Comparison of ENCODE assay signal across 2 cellular contexts in the genomic region with DNA sequence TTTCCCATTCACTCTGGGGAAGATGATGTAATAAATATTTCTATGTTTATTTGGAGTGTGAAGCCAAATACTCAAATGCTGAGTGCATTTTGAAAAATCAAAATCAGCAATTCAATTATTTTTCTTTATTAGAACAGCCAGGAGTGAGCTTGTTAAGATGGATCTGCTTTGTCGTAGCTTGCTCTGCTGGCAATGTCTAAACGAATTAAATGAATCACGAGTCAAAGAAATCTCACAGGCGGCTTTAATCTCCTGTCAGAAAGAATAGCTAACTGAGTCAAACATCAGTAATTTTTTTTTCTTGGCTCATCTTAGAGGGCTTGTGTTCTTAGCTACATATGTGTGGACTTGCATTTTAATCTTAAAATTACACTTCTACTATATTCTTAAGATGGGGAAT.
TF ChIP-seq lines count a peak whose summit lies in the region.

No MANE protein-coding gene starts in this region.

TF ChIP-seq in SK-N-SH treated with all-trans-retinoic acid at 6 μM for 48 hours, 23 proteins besides CTCF, POLR2A, EP300 and RAD21 (continued from another document):
- TF ChIP-seq ARNTL (CRISPR knock-in tag; IDR thresholded peaks at IDR 0.05; ENCODE audit: borderline replicate concordance, low read depth) (no peak), ZFP3 (CRISPR knock-in tag; IDR thresholded peaks at IDR 0.05) (no peak), ZFP30 (CRISPR knock-in tag; IDR thresholded peaks at IDR 0.05) (no peak), CSRNP3 (CRISPR knock-in tag; IDR thresholded peaks at IDR 0.05) (no peak), CSDC2 (CRISPR knock-in tag; IDR thresholded peaks at IDR 0.05) (no peak), GLIS3 (CRISPR knock-in tag; IDR thresholded peaks at IDR 0.05) (no peak), PPARA (CRISPR knock-in tag; IDR thresholded peaks at IDR 0.05; ENCODE audit: borderline replicate concordance) (no peak), ISL1 (CRISPR knock-in tag; IDR thresholded peaks at IDR 0.05) (peak; percentile 87), RARB (CRISPR knock-in tag; IDR thresholded peaks at IDR 0.05) (no peak), ZNF70 (CRISPR knock-in tag; IDR thresholded peaks at IDR 0.05) (no peak), TCF4 (CRISPR knock-in tag; IDR thresholded peaks at IDR 0.05; ENCODE audit: borderline replicate concordance) (no peak), ESRRG (CRISPR knock-in tag; IDR thresholded peaks at IDR 0.05) (no peak), BACH2 (CRISPR knock-in tag; IDR thresholded peaks at IDR 0.05; ENCODE audit: borderline replicate concordance) (no peak), ZC3H10 (CRISPR knock-in tag; IDR thresholded peaks at IDR 0.05) (no peak), OSR1 (CRISPR knock-in tag; IDR thresholded peaks at IDR 0.05) (no peak)
- TF ChIP-seq, protein P1, sequence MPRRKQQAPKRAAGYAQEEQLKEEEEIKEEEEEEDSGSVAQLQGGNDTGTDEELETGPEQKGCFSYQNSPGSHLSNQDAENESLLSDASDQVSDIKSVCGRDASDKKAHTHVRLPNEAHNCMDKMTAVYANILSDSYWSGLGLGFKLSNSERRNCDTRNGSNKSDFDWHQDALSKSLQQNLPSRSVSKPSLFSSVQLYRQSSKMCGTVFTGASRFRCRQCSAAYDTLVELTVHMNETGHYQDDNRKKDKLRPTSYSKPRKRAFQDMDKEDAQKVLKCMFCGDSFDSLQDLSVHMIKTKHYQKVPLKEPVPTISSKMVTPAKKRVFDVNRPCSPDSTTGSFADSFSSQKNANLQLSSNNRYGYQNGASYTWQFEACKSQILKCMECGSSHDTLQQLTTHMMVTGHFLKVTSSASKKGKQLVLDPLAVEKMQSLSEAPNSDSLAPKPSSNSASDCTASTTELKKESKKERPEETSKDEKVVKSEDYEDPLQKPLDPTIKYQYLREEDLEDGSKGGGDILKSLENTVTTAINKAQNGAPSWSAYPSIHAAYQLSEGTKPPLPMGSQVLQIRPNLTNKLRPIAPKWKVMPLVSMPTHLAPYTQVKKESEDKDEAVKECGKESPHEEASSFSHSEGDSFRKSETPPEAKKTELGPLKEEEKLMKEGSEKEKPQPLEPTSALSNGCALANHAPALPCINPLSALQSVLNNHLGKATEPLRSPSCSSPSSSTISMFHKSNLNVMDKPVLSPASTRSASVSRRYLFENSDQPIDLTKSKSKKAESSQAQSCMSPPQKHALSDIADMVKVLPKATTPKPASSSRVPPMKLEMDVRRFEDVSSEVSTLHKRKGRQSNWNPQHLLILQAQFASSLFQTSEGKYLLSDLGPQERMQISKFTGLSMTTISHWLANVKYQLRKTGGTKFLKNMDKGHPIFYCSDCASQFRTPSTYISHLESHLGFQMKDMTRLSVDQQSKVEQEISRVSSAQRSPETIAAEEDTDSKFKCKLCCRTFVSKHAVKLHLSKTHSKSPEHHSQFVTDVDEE (CRISPR knock-in tag; IDR thresholded peaks at IDR 0.05) = peak; percentile 25; the same call in 1 of the 2 replicates
TF ChIP-seq in SK-N-SH treated with all-trans-retinoic acid at 6 μM for 48 hours: peak in this region for 3.

TF ChIP-seq in SK-N-SH, 30 proteins besides CTCF, POLR2A, EP300 and RAD21 (continued from another document):
- TF ChIP-seq JUND (IDR thresholded peaks at IDR 0.05) = no peak
- TF ChIP-seq TAF1 (IDR thresholded peaks at IDR 0.05; ENCODE audit: borderline replicate concordance, low read depth, low read length) = no peak
